Comparison of ENCODE assay signal across 17 cellular contexts in the genomic region with DNA sequence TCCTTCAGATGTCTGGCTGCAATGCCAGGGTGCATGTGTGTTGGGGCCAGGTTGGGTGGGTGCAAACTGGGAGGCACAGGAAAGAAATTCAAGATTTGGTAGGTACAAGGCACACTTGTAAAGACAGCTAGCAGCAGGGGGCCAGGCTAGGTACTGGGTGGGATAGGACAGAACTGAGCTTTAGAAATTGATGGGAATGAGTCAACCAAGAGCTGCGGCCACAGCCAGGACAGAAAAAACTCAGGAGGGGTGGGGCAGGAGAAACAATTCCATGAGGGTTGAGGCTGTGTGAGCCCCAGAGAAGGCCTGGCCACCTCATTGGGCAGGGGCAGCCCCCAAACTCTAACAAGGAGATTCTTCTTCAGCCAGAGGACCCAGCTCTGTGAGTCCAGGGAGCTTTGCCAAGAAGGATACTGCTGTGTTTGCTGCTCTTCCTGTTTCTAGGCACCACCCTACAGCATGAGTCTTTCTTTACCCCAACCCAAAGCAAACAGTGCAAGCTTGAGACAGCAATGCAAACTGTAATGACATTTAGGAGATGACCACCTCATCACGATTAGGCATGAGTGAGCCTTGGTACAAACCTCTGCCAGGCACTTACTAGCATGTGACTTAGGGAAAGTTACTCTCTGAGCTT. TPM values are rescaled to one million over a fixed set of nuclear protein-coding genes. Genes with fewer than 3 reads are reported as not detected.
DNase-seq lines count a peak whose midpoint lies in the region; ATAC-seq, FAIRE-seq and TF ChIP-seq lines count a peak whose summit lies in the region.
"Had no signal": no experiment of that assay in that cellular context is flagged by ENCODE, and none has a peak within 500 bp of the region (broad histone marks: within the 10 kb centered on the region; RNA-seq: fewer than 3 reads in every experiment).

No MANE protein-coding gene starts in this region.

- H3K27ac ChIP-seq in VCaP (peak overlapping the region; percentile 70), prostate gland (peak overlapping the region; percentile 67 to 71), upper lobe of right lung (no peak overlapping the region), A673 (ENCODE audit: low read depth, low read length, poor library complexity, severe bottlenecking) (no peak overlapping the region)
- H3K27ac ChIP-seq: SJSA1 had no signal

- no peak for TF ChIP-seq POLR2A in prostate gland (IDR thresholded peaks at IDR 0.05)

- H3K9me3 ChIP-seq in prostate gland, result no peaks in the 10 kb centered on the region
- H3K9me3 ChIP-seq in upper lobe of right lung, result no peaks in the 10 kb centered on the region
- H3K9me3 ChIP-seq in A673 (ENCODE audit: low read depth, low read length, poor library complexity, severe bottlenecking), result no peaks in the 10 kb centered on the region
- H3K9me3 ChIP-seq: SJSA1 had no signal

- ATAC-seq in upper lobe of right lung, result no peak
- no peak for ATAC-seq in GM19023 (IDR thresholded peaks at IDR 0.05; ENCODE audit: unreplicated experiment)

- no peaks in the 10 kb centered on the region for H3K36me3 ChIP-seq in prostate gland
- H3K36me3 ChIP-seq in upper lobe of right lung, result no peaks in the 10 kb centered on the region
- no peaks in the 10 kb centered on the region for H3K36me3 ChIP-seq in A673 (ENCODE audit: insufficient read depth, low read length, poor library complexity, severe bottlenecking)
- H3K36me3 ChIP-seq: SJSA1 had no signal

- TF ChIP-seq CTCF in VCaP (conservative IDR thresholded peaks at IDR 0.05), result no peak
- TF ChIP-seq CTCF in prostate gland (IDR thresholded peaks at IDR 0.05), result no peak
- TF ChIP-seq CTCF in upper lobe of right lung (IDR thresholded peaks at IDR 0.05), result no peak
- no peak for TF ChIP-seq CTCF in A673 (conservative IDR thresholded peaks at IDR 0.05; ENCODE audit: low read depth, low read length)

- WGBS in prostate gland, result 65% methylated on average over 2 of the region's 2 CpGs

- DNase-seq in SIG-M5 treated with dmso at 0.1 percent for 504 hours (lab: John Stamatoyannopoulos, UW; ENCODE audit: unreplicated experiment) (peak; percentile 52), SIG-M5 (lab: John Stamatoyannopoulos, UW) (no peak), HTR-8/SVneo (ENCODE audit: insufficient read length, low spot score) (no peak), prostate gland (ENCODE audit: low spot score) (peak; percentile 62), upper lobe of right lung (no peak), A673 (ENCODE audit: low spot score) (no peak)
- DNase-seq: CD4-positive, CD25-positive, alpha-beta regulatory T cell; EL; H9; NCI-H1105; NCI-H187; NCI-H2171; NCI-H446 had no signal

- POLR2A ChIA-PET in A673 (lab: Charles Lee; ENCODE audit: low non-redundant PET), result no interaction called here

- intact Hi-C loops in prostate gland (cut with DNase I) (no loop called here), upper lobe of right lung (cut with DNase I) (no loop called here), A673 (cut with micrococcal nuclease; ENCODE audit: unreplicated experiment) (no loop called here)

- BruUV-seq in A673 (replicated peaks; lab: Mats Ljungman, UMichigan), result no TSS peak

- H3K4me3 ChIP-seq in prostate gland (no peak overlapping the region), upper lobe of right lung (no peak overlapping the region), A673 (ENCODE audit: low read depth, low read length, poor library complexity, severe bottlenecking) (no peak overlapping the region)
- H3K4me3 ChIP-seq: SJSA1 had no signal

- no peaks in the 10 kb centered on the region for H3K4me1 ChIP-seq in prostate gland (replicated peaks)
- H3K4me1 ChIP-seq in upper lobe of right lung, result no peaks in the 10 kb centered on the region
- peaks cover 4% of the 10 kb centered on the region for H3K4me1 ChIP-seq in A673 (ENCODE audit: insufficient read depth, low read length, poor library complexity, severe bottlenecking)

- CTCF ChIA-PET in A673 (lab: Charles Lee), result interaction anchor here (1.3 kb wide), 1 partner anchor 17 kb away, joined by 4 read pairs; no protein-coding TSS in a partner anchor

- H3K27me3 ChIP-seq in prostate gland (replicated peaks; ENCODE audit: insufficient read depth) (no peaks in the 10 kb centered on the region), upper lobe of right lung (no peaks in the 10 kb centered on the region), A673 (replicated peaks; ENCODE audit: insufficient read depth, low read depth, low read length, poor library complexity) (no peaks in the 10 kb centered on the region)

- peak; percentile 83 for FAIRE-seq in HTR-8/SVneo (lab: Jason Lieb, UNC)
- FAIRE-seq: GM19239 had no signal

RNA-seq across cellular contexts. Expression of a gene that starts 21.3 kb away (rescaled TPM):
- total RNA-seq in prostate gland, result 1 to 10 TPM in 1 of 2 donors, not detected in 1; 1.1 TPM
- total RNA-seq in upper lobe of right lung, result not detected
- not detected in 2 replicates for total RNA-seq in A673 (2021)
- total RNA-seq: CD4-positive, CD25-positive, alpha-beta regulatory T cell; H9; SJSA1 had no signal

Comparison
In these comparisons a context has a peak if more than half of its experiments do, and no peak if none do; other contexts are left out.
1. DNase-seq: peak in SIG-M5 treated with dmso at 0.1 percent for 504 hours (single experiment) and prostate gland (single experiment); none in SIG-M5 (single experiment), HTR-8/SVneo (single experiment), upper lobe of right lung (single experiment) and A673 (single experiment).
2. H3K27ac ChIP-seq: peak in VCaP (single experiment) and prostate gland (2 of 2); none in upper lobe of right lung (single experiment) and A673 (single experiment).